1 cellular context compared by ENCODE assay signal in genomic region chr6:34887753-34888440, GRCh38.
TF ChIP-seq lines count a peak whose summit lies in the region.

TAF11 (minus strand) TSS chr6:34888042; CDS start chr6:34887957, 85 bp downstream.

TF ChIP-seq in K562, 482 proteins besides CTCF, POLR2A, EP300 and RAD21 (continued from another document and continues in another):
- TF ChIP-seq E2F8 (IDR thresholded peaks at IDR 0.05; ENCODE audit: low read depth, partially characterized antibody) (peak; percentile 94), TSHZ1 (CRISPR knock-in tag; IDR thresholded peaks at IDR 0.05) (no peak), SOX6 (IDR thresholded peaks at IDR 0.05) (peak; percentile 33; the same call in 1 of the 2 replicates), ZNF644 (tag; IDR thresholded peaks at IDR 0.05; ENCODE audit: low read depth) (no peak), TAL1 (IDR thresholded peaks at IDR 0.05) (no peak), RBM34 (IDR thresholded peaks at IDR 0.05; ENCODE audit: borderline replicate concordance, insufficient read depth, low read length) (no peak), TCF15 (CRISPR knock-in tag; IDR thresholded peaks at IDR 0.05) (0 out of 2 replicates have a peak, but pooled peaks have one; percentile 18), ESRRB (CRISPR knock-in tag; IDR thresholded peaks at IDR 0.05; ENCODE audit: borderline replicate concordance) (no peak), ZKSCAN1 (IDR thresholded peaks at IDR 0.05; ENCODE audit: low read depth, low read length) (0 out of 2 replicates have a peak, but pooled peaks have one; percentile 61), ZBTB40 (IDR thresholded peaks at IDR 0.05) (peak; percentile 82), ZBTB40 (CRISPR knock-in tag; IDR thresholded peaks at IDR 0.05) (no peak), ELK3 (CRISPR knock-in tag; IDR thresholded peaks at IDR 0.05) (no peak), ZNF23 (CRISPR knock-in tag; IDR thresholded peaks at IDR 0.05) (no peak), MECOM (CRISPR knock-in tag; IDR thresholded peaks at IDR 0.05) (no peak), ZNF280A (IDR thresholded peaks at IDR 0.05; ENCODE audit: low read depth, partially characterized antibody) (no peak), SIRT6 (IDR thresholded peaks at IDR 0.05; ENCODE audit: low read depth, low read length) (no peak), GTF2A2 (tag; IDR thresholded peaks at IDR 0.05) (no peak), CBX3 (IDR thresholded peaks at IDR 0.05; ENCODE audit: borderline replicate concordance in 1 of 2, low read length in 2 of 2) (peak in 1 of 2 experiments; percentile 58; a peak in 2 of 3 replicates), HMGXB4 (CRISPR knock-in tag; IDR thresholded peaks at IDR 0.05) (0 out of 2 replicates have a peak, but pooled peaks have one; percentile 11), HDAC2 (IDR thresholded peaks at IDR 0.05) (peak; percentile 82), UBTF (IDR thresholded peaks at IDR 0.05; ENCODE audit: borderline replicate concordance in 1 of 2, low read depth in 2 of 2, low read length in 2 of 2) (peak; percentile 30 to 73; a peak in 1 of 4 replicates), PHF21A (IDR thresholded peaks at IDR 0.05; ENCODE audit: borderline replicate concordance, low read depth) (peak; percentile 9; the same call in 1 of the 2 replicates), HMG20A (CRISPR knock-in tag; conservative IDR thresholded peaks at IDR 0.05) (no peak), CGGBP1 (CRISPR knock-in tag; IDR thresholded peaks at IDR 0.05) (0 out of 2 replicates have a peak, but pooled peaks have one; percentile 26), SREBF2 (CRISPR knock-in tag; IDR thresholded peaks at IDR 0.05) (no peak), GMEB1 (CRISPR knock-in tag; IDR thresholded peaks at IDR 0.05) (peak; percentile 54), CBFA2T3 (IDR thresholded peaks at IDR 0.05) (0 out of 2 replicates have a peak, but pooled peaks have one; percentile 2), KLF16 (IDR thresholded peaks at IDR 0.05) (no peak), ZNF384 (IDR thresholded peaks at IDR 0.05; ENCODE audit: low read depth, low read length) (no peak)
